ENCODE assay signal across 1 cellular context in the genomic region with DNA sequence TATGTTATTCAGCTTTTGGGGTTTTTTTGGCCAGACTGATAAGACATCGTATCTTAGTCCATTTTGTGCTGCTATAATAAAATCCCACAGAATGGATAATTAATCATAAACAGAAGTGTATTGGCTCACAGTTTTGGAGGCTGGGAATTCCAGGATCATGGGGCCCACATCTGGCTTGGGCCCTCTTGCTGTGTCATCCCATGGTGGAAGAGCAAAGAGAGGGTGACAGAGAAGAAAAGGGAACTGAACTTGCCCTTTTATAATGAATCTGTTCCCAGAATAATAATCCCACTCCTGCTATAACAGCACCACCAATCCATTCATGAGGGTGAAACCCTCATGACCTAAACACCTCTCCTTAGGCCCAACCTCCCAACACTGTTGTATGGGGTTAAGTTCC.
TF ChIP-seq lines count a peak whose summit lies in the region.

No MANE protein-coding gene starts in this region.

TF ChIP-seq in SK-N-SH, 30 proteins besides CTCF, POLR2A, EP300 and RAD21 (continued from another document):
- TF ChIP-seq, protein P1, sequence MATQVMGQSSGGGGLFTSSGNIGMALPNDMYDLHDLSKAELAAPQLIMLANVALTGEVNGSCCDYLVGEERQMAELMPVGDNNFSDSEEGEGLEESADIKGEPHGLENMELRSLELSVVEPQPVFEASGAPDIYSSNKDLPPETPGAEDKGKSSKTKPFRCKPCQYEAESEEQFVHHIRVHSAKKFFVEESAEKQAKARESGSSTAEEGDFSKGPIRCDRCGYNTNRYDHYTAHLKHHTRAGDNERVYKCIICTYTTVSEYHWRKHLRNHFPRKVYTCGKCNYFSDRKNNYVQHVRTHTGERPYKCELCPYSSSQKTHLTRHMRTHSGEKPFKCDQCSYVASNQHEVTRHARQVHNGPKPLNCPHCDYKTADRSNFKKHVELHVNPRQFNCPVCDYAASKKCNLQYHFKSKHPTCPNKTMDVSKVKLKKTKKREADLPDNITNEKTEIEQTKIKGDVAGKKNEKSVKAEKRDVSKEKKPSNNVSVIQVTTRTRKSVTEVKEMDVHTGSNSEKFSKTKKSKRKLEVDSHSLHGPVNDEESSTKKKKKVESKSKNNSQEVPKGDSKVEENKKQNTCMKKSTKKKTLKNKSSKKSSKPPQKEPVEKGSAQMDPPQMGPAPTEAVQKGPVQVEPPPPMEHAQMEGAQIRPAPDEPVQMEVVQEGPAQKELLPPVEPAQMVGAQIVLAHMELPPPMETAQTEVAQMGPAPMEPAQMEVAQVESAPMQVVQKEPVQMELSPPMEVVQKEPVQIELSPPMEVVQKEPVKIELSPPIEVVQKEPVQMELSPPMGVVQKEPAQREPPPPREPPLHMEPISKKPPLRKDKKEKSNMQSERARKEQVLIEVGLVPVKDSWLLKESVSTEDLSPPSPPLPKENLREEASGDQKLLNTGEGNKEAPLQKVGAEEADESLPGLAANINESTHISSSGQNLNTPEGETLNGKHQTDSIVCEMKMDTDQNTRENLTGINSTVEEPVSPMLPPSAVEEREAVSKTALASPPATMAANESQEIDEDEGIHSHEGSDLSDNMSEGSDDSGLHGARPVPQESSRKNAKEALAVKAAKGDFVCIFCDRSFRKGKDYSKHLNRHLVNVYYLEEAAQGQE (IDR thresholded peaks at IDR 0.05; ENCODE audit: low read depth, low read length) = no peak
- no peak for TF ChIP-seq ELF1 (IDR thresholded peaks at IDR 0.05)
- no peak for TF ChIP-seq RCOR1 (IDR thresholded peaks at IDR 0.05; ENCODE audit: low read length)
- no peak for TF ChIP-seq JUND (IDR thresholded peaks at IDR 0.05)
- TF ChIP-seq MEF2A (IDR thresholded peaks at IDR 0.05; ENCODE audit: borderline replicate concordance, low read depth) = no peak
- TF ChIP-seq, protein P2, sequence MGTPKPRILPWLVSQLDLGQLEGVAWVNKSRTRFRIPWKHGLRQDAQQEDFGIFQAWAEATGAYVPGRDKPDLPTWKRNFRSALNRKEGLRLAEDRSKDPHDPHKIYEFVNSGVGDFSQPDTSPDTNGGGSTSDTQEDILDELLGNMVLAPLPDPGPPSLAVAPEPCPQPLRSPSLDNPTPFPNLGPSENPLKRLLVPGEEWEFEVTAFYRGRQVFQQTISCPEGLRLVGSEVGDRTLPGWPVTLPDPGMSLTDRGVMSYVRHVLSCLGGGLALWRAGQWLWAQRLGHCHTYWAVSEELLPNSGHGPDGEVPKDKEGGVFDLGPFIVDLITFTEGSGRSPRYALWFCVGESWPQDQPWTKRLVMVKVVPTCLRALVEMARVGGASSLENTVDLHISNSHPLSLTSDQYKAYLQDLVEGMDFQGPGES (IDR thresholded peaks at IDR 0.05; ENCODE audit: low read depth, low read length) = no peak
- TF ChIP-seq, protein P3, sequence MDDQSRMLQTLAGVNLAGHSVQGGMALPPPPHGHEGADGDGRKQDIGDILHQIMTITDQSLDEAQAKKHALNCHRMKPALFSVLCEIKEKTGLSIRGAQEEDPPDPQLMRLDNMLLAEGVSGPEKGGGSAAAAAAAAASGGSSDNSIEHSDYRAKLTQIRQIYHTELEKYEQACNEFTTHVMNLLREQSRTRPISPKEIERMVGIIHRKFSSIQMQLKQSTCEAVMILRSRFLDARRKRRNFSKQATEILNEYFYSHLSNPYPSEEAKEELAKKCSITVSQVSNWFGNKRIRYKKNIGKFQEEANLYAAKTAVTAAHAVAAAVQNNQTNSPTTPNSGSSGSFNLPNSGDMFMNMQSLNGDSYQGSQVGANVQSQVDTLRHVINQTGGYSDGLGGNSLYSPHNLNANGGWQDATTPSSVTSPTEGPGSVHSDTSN (IDR thresholded peaks at IDR 0.05) = no peak
- no peak for TF ChIP-seq SIN3A (IDR thresholded peaks at IDR 0.05; ENCODE audit: borderline replicate concordance, low read depth, low read length)
- TF ChIP-seq SMC3 (IDR thresholded peaks at IDR 0.05; ENCODE audit: low read depth, low read length) = no peak
- no peak for TF ChIP-seq FOSL2 (IDR thresholded peaks at IDR 0.05; ENCODE audit: borderline replicate concordance, low read depth)
- no peak for TF ChIP-seq RXRA (IDR thresholded peaks at IDR 0.05; ENCODE audit: borderline replicate concordance, low read depth)
- TF ChIP-seq, protein P4, sequence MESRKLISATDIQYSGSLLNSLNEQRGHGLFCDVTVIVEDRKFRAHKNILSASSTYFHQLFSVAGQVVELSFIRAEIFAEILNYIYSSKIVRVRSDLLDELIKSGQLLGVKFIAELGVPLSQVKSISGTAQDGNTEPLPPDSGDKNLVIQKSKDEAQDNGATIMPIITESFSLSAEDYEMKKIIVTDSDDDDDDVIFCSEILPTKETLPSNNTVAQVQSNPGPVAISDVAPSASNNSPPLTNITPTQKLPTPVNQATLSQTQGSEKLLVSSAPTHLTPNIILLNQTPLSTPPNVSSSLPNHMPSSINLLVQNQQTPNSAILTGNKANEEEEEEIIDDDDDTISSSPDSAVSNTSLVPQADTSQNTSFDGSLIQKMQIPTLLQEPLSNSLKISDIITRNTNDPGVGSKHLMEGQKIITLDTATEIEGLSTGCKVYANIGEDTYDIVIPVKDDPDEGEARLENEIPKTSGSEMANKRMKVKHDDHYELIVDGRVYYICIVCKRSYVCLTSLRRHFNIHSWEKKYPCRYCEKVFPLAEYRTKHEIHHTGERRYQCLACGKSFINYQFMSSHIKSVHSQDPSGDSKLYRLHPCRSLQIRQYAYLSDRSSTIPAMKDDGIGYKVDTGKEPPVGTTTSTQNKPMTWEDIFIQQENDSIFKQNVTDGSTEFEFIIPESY (IDR thresholded peaks at IDR 0.05; ENCODE audit: borderline replicate concordance, low read depth) = no peak
- TF ChIP-seq, protein P5, sequence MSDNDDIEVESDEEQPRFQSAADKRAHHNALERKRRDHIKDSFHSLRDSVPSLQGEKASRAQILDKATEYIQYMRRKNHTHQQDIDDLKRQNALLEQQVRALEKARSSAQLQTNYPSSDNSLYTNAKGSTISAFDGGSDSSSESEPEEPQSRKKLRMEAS (IDR thresholded peaks at IDR 0.05; ENCODE audit: low read depth) = no peak
- no peak for TF ChIP-seq MXI1 (IDR thresholded peaks at IDR 0.05; ENCODE audit: low read depth, low read length)
